15 cellular contexts compared by ENCODE assay signal in the genomic region with DNA sequence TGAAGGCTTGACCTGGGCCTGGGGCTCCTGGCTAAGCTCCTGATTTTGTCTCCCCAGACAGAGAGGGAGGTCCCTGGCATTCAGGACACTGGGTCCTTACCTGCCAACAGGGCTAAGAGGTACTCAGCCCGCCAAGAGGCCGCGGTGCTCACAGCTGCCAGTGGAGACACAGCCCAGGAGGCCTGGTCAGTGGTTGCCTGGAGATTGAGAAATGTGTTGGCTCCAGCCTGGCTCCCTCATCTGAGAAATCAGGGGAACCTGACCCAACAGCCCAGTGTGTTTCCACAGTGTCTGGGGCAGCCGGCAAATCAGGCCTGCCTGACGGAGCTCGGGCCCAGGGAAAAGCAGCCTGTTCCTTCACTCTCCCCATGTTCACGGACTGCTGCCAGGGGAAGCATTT.
DNase-seq lines count a peak whose midpoint lies in the region; ATAC-seq and TF ChIP-seq lines count a peak whose summit lies in the region.
"Had no signal": no experiment of that assay in that cellular context is flagged by ENCODE, and none has a peak within 500 bp of the region (broad histone marks: within the 10 kb centered on the region; RNA-seq: fewer than 3 reads in every experiment).

No MANE protein-coding gene starts in this region.

- 82% methylated on average over 5 of the region's 7 CpGs for WGBS in esophagus muscularis mucosa

- H3K4me1 ChIP-seq in esophagus muscularis mucosa = peaks cover 16 to 32% (median 22%) of the 10 kb centered on the region in 4 donors
- peaks cover 0 to 57% (median 38%) of the 10 kb centered on the region in 4 donors for H3K4me1 ChIP-seq in tibial artery

- DNase-seq in NCI-H1092 treated with DMSO at 0.1 percent for 48 hours (lab: John Stamatoyannopoulos, UW) (peak; percentile 63), esophagus muscularis mucosa (ENCODE audit: extremely low spot score) (peak; percentile 93), midbrain (lab: John Stamatoyannopoulos, UW) (peak; percentile 44), tibial artery (peak; percentile 90 to 91), middle frontal gyrus (ENCODE audit: extremely low spot score, low spot score) (no peak), NCI-H2107 (lab: John Stamatoyannopoulos, UW) (no peak)
- DNase-seq: activated T-cell treated with anti-CD3 and anti-CD28 coated beads, Interleukin-2, amount 50 U/mL, for 4 hours; H9; retina; SIG-M5 had no signal

- H3K36me3 ChIP-seq in esophagus muscularis mucosa = no peaks in the 10 kb centered on the region
- no peaks in the 10 kb centered on the region for H3K36me3 ChIP-seq in tibial artery

- TF ChIP-seq POLR2A in esophagus muscularis mucosa (IDR thresholded peaks at IDR 0.05; ENCODE audit: low read depth) = no peak

- TF ChIP-seq EP300 in esophagus muscularis mucosa (IDR thresholded peaks at IDR 0.05) = no peak

- no peaks in the 10 kb centered on the region for H3K27me3 ChIP-seq in esophagus muscularis mucosa
- H3K27me3 ChIP-seq in tibial artery = no peaks in the 10 kb centered on the region

- ATAC-seq in HG03469 (IDR thresholded peaks at IDR 0.05; ENCODE audit: unreplicated experiment) (no peak), GM18868 (IDR thresholded peaks at IDR 0.05; ENCODE audit: unreplicated experiment) (no peak)
- ATAC-seq: activated T-cell treated with anti-CD3 and anti-CD28 coated beads, Interleukin-2, amount 50 U/mL, for 4 hours; left colon; WTC11 had no signal

- intact Hi-C loops in esophagus muscularis mucosa (cut with DNase I) = no loop called here
- intact Hi-C loops in tibial artery (cut with DNase I; ENCODE audit: low total_unique reads) = no loop called here

- H3K27ac ChIP-seq in esophagus muscularis mucosa (replicated peaks in 1 of 4) (peak overlapping the region; percentile 28 to 77 (median 61)), tibial artery (peak overlapping the region; percentile 70 to 82)
- H3K27ac ChIP-seq: KMS-11 had no signal

- TF ChIP-seq CTCF in esophagus muscularis mucosa (IDR thresholded peaks at IDR 0.05) (no peak), tibial artery (IDR thresholded peaks at IDR 0.05) (no peak)

- H3K4me3 ChIP-seq in esophagus muscularis mucosa (no peak overlapping the region), tibial artery (no peak overlapping the region)

- H3K9me3 ChIP-seq in esophagus muscularis mucosa (no peaks in the 10 kb centered on the region), tibial artery (no peaks in the 10 kb centered on the region)

Comparison
In these comparisons a context has a peak if more than half of its experiments do, and no peak if none do; other contexts are left out.
1. DNase-seq: peak in NCI-H1092 treated with DMSO at 0.1 percent for 48 hours (single experiment), esophagus muscularis mucosa (single experiment), midbrain (single experiment) and tibial artery (2 of 2); none in middle frontal gyrus (single experiment) and NCI-H2107 (single experiment).